ENCODE assay signal across 24 cellular contexts in genomic region chr2:27863146-27863545, GRCh38.
"Had no signal": no experiment of that assay in that cellular context is flagged by ENCODE, and none has a peak within 500 bp of the region (broad histone marks: within the 10 kb centered on the region; RNA-seq: fewer than 3 reads in every experiment).

No MANE protein-coding gene starts in this region.

- H3K4me3 ChIP-seq: left ventricle myocardium inferior, right atrium auricular region, spleen, thoracic aorta had no signal

- H3K36me3 ChIP-seq: left ventricle myocardium inferior, right atrium auricular region, spleen, thoracic aorta had no signal

- ATAC-seq: activated CD8-positive, alpha-beta T cell treated with anti-CD3 and anti-CD28 coated beads, Interleukin-2, amount 10 ng/mL, durations not matched to agents 7 days and 5 days; natural killer cell had no signal

- H3K4me1 ChIP-seq: left ventricle myocardium inferior, right atrium auricular region, spleen had no signal

- H3K36me3 Mint-ChIP-seq: activated naive CD4-positive, alpha-beta T cell treated with anti-CD3 and anti-CD28 coated beads, Interleukin-2, amount 50 U/mL, for 24 hours; immature natural killer cell; natural killer cell; type B pancreatic cell had no signal

- H3K27me3 ChIP-seq: right atrium auricular region, spleen had no signal

- H3K9me3 ChIP-seq: left ventricle myocardium inferior, thoracic aorta had no signal

- H3K27me3 Mint-ChIP-seq: activated naive CD4-positive, alpha-beta T cell treated with anti-CD3 and anti-CD28 coated beads, Interleukin-2, amount 50 U/mL, for 24 hours; progenitor cell of endocrine pancreas; type B pancreatic cell had no signal

- DNase-seq: activated CD4-positive, alpha-beta T cell treated with anti-CD3 and anti-CD28 coated beads, Interleukin-2, amount 50 U/mL, for 1 hour; activated CD4-positive, CD25-positive, alpha-beta regulatory T cell treated with anti-CD3 and anti-CD28 coated beads, Interleukin-2, amount 50 U/mL, for 72 hours; activated CD8-positive, alpha-beta T cell treated with anti-CD3 and anti-CD28 coated beads, Interleukin-2, amount 10 ng/mL, durations not matched to agents 7 days and 5 days; activated gamma-delta T cell treated with Interleukin-2 at 50 U/mL for 16 hours; central memory CD4-positive, alpha-beta T cell; dermis blood vessel endothelial cell; effector CD8-positive, alpha-beta T cell; immature natural killer cell; kidney glomerular epithelial cell; left ventricle myocardium inferior; mammary epithelial cell; midbrain; natural killer cell; spleen; stimulated activated CD4-positive, alpha-beta T cell treated with anti-CD3 and anti-CD28 coated beads, Interleukin-4, amount 100 ng/mL, for 1 hour; stimulated activated naive CD4-positive, alpha-beta T cell treated with Interleukin-2 at 50 U/mL for 16 hours; SW 1271 had no signal

- H3K9me3 Mint-ChIP-seq: activated naive CD4-positive, alpha-beta T cell treated with anti-CD3 and anti-CD28 coated beads, Interleukin-2, amount 50 U/mL, for 24 hours; activated T-helper 1 cell treated with anti-CD3 and anti-CD28 coated beads, Interleukin-12 subunit alpha, Interleukin-12 subunit beta, Interleukin-2, Interleukin-4 antibody, amounts not matched to agents 30 ng/mL and 10 ng/mL and 1 ng/mL, durations not matched to agents 14 hours and 24 hours and 36 hours; natural killer cell; type B pancreatic cell had no signal

- H3K27ac ChIP-seq: left ventricle myocardium inferior, right atrium auricular region, spleen, thoracic aorta, VCaP had no signal

- H3K27ac Mint-ChIP-seq: activated CD8-positive, alpha-beta T cell treated with anti-CD3 and anti-CD28 coated beads, Interleukin-2, amount 10 ng/mL, durations not matched to agents 7 days and 5 days; activated naive CD4-positive, alpha-beta T cell treated with anti-CD3 and anti-CD28 coated beads, Interleukin-2, amount 50 U/mL, for 24 hours; activated T-helper 1 cell treated with anti-CD3 and anti-CD28 coated beads, Interleukin-12 subunit alpha, Interleukin-12 subunit beta, Interleukin-2, Interleukin-4 antibody, amounts not matched to agents 30 ng/mL and 10 ng/mL and 1 ng/mL, durations not matched to agents 14 hours and 24 hours and 36 hours; immature natural killer cell; natural killer cell; progenitor cell of endocrine pancreas; type B pancreatic cell had no signal

- H3K4me3 Mint-ChIP-seq: activated CD8-positive, alpha-beta T cell treated with anti-CD3 and anti-CD28 coated beads, Interleukin-2, amount 10 ng/mL, durations not matched to agents 7 days and 5 days; activated naive CD4-positive, alpha-beta T cell treated with anti-CD3 and anti-CD28 coated beads, Interleukin-2, amount 50 U/mL, for 24 hours; activated T-helper 1 cell treated with anti-CD3 and anti-CD28 coated beads, Interleukin-12 subunit alpha, Interleukin-12 subunit beta, Interleukin-2, Interleukin-4 antibody, amounts not matched to agents 30 ng/mL and 10 ng/mL and 1 ng/mL, durations not matched to agents 14 hours and 24 hours and 36 hours; immature natural killer cell; natural killer cell; type B pancreatic cell had no signal
